10 cellular contexts compared by ENCODE assay signal in genomic region chr19:40801449-40802299, GRCh38. TPM values are rescaled to one million over a fixed set of nuclear protein-coding genes. Genes with fewer than 3 reads are reported as not detected.
A peak's percentile ranks its signal among the peaks of the same experiment; 100 is the strongest.
DNase-seq lines count a peak whose midpoint lies in the region; ATAC-seq and TF ChIP-seq lines count a peak whose summit lies in the region.
"Had no signal": no experiment of that assay in that cellular context is flagged by ENCODE, and none has a peak within 500 bp of the region (broad histone marks: within the 10 kb centered on the region; RNA-seq: fewer than 3 reads in every experiment).

No MANE protein-coding gene starts in this region.

- H3K27me3 ChIP-seq in layer of hippocampus (ENCODE audit: control insufficient read depth, insufficient read depth, low read length) (no peaks in the 10 kb centered on the region), suprapubic skin (no peaks in the 10 kb centered on the region), WERI-Rb-1 (ENCODE audit: insufficient read depth, low read depth, severe bottlenecking) (no peaks in the 10 kb centered on the region)

- H3K36me3 ChIP-seq in suprapubic skin (peaks cover 8% of the 10 kb centered on the region), WERI-Rb-1 (peaks cover 62% of the 10 kb centered on the region)

- no peak for ATAC-seq in activated naive CD8-positive, alpha-beta T cell treated with anti-CD3 and anti-CD28 coated beads, Interleukin-2, amount 10 ng/mL, durations not matched to agents 7 days and 5 days (ENCODE audit: low read depth)
- ATAC-seq in GM19397 (IDR thresholded peaks at IDR 0.05; ENCODE audit: unreplicated experiment), result no peak

- H3K9me3 ChIP-seq in suprapubic skin (no peaks in the 10 kb centered on the region), WERI-Rb-1 (ENCODE audit: severe bottlenecking) (no peaks in the 10 kb centered on the region)

- H3K27ac ChIP-seq in layer of hippocampus (ENCODE audit: low read depth, low read length) (peak overlapping the region; percentile 94), suprapubic skin (peak overlapping the region; percentile 79), WERI-Rb-1 (no peak overlapping the region)
- H3K27ac ChIP-seq: epithelial cell of prostate had no signal

- TF ChIP-seq POLR2A in suprapubic skin (IDR thresholded peaks at IDR 0.05), result no peak

- 50% methylated on average over 13 of the region's 13 CpGs for WGBS in suprapubic skin

- peak overlapping the region; percentile 96 for H3K4me3 Mint-ChIP-seq in T-helper 1 cell treated with Interleukin-12 subunit alpha and Interleukin-12 subunit beta and Interleukin-4 antibody, amounts not matched to agents 30 μg/mL and 1 μg/mL, for 36 hours
- peak overlapping the region; percentile 98 for H3K4me3 Mint-ChIP-seq in activated naive CD8-positive, alpha-beta T cell treated with anti-CD3 and anti-CD28 coated beads, Interleukin-2, amount 10 ng/mL, durations not matched to agents 7 days and 5 days

- peaks cover 70% of the 10 kb centered on the region for H3K4me1 Mint-ChIP-seq in T-helper 1 cell treated with Interleukin-12 subunit alpha and Interleukin-12 subunit beta and Interleukin-4 antibody, amounts not matched to agents 30 μg/mL and 1 μg/mL, for 36 hours (ENCODE audit: low read depth)
- peaks cover 68% of the 10 kb centered on the region for H3K4me1 Mint-ChIP-seq in activated naive CD8-positive, alpha-beta T cell treated with anti-CD3 and anti-CD28 coated beads, Interleukin-2, amount 10 ng/mL, durations not matched to agents 7 days and 5 days

- H3K4me1 ChIP-seq in suprapubic skin, result peaks cover 78% of the 10 kb centered on the region

- no peak for TF ChIP-seq EP300 in suprapubic skin (IDR thresholded peaks at IDR 0.05)

- peaks cover 44% of the 10 kb centered on the region for H3K36me3 Mint-ChIP-seq in T-helper 1 cell treated with Interleukin-12 subunit alpha and Interleukin-12 subunit beta and Interleukin-4 antibody, amounts not matched to agents 30 μg/mL and 1 μg/mL, for 36 hours (ENCODE audit: low read depth)
- H3K36me3 Mint-ChIP-seq in activated naive CD8-positive, alpha-beta T cell treated with anti-CD3 and anti-CD28 coated beads, Interleukin-2, amount 10 ng/mL, durations not matched to agents 7 days and 5 days, result peaks cover 33% of the 10 kb centered on the region

- H3K27me3 Mint-ChIP-seq in T-helper 1 cell treated with Interleukin-12 subunit alpha and Interleukin-12 subunit beta and Interleukin-4 antibody, amounts not matched to agents 30 μg/mL and 1 μg/mL, for 36 hours (ENCODE audit: low read depth), result no peaks in the 10 kb centered on the region
- no peaks in the 10 kb centered on the region for H3K27me3 Mint-ChIP-seq in activated naive CD8-positive, alpha-beta T cell treated with anti-CD3 and anti-CD28 coated beads, Interleukin-2, amount 10 ng/mL, durations not matched to agents 7 days and 5 days

- DNase-seq in T-helper 1 cell (no peak), suprapubic skin (ENCODE audit: low spot score in 2 of 2) (no peak), AG20443 (ENCODE audit: low spot score) (no peak), WERI-Rb-1 (no peak)
- DNase-seq in activated naive CD8-positive, alpha-beta T cell treated with anti-CD3 and anti-CD28 coated beads, Interleukin-2, amount 10 ng/mL, durations not matched to agents 7 days and 5 days, result no peak

- TF ChIP-seq CTCF in suprapubic skin (IDR thresholded peaks at IDR 0.05), result no peak
- TF ChIP-seq CTCF in WERI-Rb-1 (IDR thresholded peaks at IDR 0.05; ENCODE audit: low read depth, low read length), result no peak

- H3K4me3 ChIP-seq in suprapubic skin (peak overlapping the region; percentile 97), WERI-Rb-1 (ENCODE audit: low read depth, low read length) (no peak overlapping the region)

- POLR2A ChIA-PET in activated naive CD8-positive, alpha-beta T cell treated with anti-CD3 and anti-CD28 coated beads, Interleukin-2, amount 10 ng/mL, durations not matched to agents 7 days and 5 days (lab: Charles Lee), result interaction anchor here (0.5 to 6.1 kb wide), 5 partner anchors 15 to 52 kb away, joined by 3 to 79 read pairs (median 23); partner anchors contain the start of genes ACTMAP, RAB4B and SNRPA

- no peaks in the 10 kb centered on the region for H3K9me3 Mint-ChIP-seq in T-helper 1 cell treated with Interleukin-12 subunit alpha and Interleukin-12 subunit beta and Interleukin-4 antibody, amounts not matched to agents 30 μg/mL and 1 μg/mL, for 36 hours
- no peaks in the 10 kb centered on the region for H3K9me3 Mint-ChIP-seq in activated naive CD8-positive, alpha-beta T cell treated with anti-CD3 and anti-CD28 coated beads, Interleukin-2, amount 10 ng/mL, durations not matched to agents 7 days and 5 days

- H3K27ac Mint-ChIP-seq in T-helper 1 cell treated with Interleukin-12 subunit alpha and Interleukin-12 subunit beta and Interleukin-4 antibody, amounts not matched to agents 30 μg/mL and 1 μg/mL, for 36 hours, result peak overlapping the region; percentile 96
- peak overlapping the region; percentile 93 for H3K27ac Mint-ChIP-seq in activated naive CD8-positive, alpha-beta T cell treated with anti-CD3 and anti-CD28 coated beads, Interleukin-2, amount 10 ng/mL, durations not matched to agents 7 days and 5 days

RNA-seq across cellular contexts. Expression of gene EGLN2, which starts 2.7 kb away (rescaled TPM):
- total RNA-seq in activated naive CD8-positive, alpha-beta T cell treated with anti-CD3 and anti-CD28 coated beads, Interleukin-2, amount 10 ng/mL, durations not matched to agents 7 days and 5 days, result 100 to 1,000 TPM; 158 to 159 TPM
- 10 to 100 TPM; 31.5 to 51.2 (median 37.6) TPM for total RNA-seq in suprapubic skin

RNA-seq across cellular contexts. Expression of gene RAB4B, which starts 23.6 kb away (rescaled TPM):
- total RNA-seq in activated naive CD8-positive, alpha-beta T cell treated with anti-CD3 and anti-CD28 coated beads, Interleukin-2, amount 10 ng/mL, durations not matched to agents 7 days and 5 days, result 10 to 100 TPM; 53.1 to 57.7 TPM
- total RNA-seq in suprapubic skin, result 10 to 100 TPM; 12.4 to 20.7 (median 17.0) TPM

RNA-seq across cellular contexts. Expression of gene MIA, which starts 26.4 kb away (rescaled TPM):
- 1 to 10 TPM; 3.0 TPM for total RNA-seq in activated naive CD8-positive, alpha-beta T cell treated with anti-CD3 and anti-CD28 coated beads, Interleukin-2, amount 10 ng/mL, durations not matched to agents 7 days and 5 days
- total RNA-seq in suprapubic skin, result 10 to 100 TPM in 2 of 4 donors, 1 to 10 TPM in 2; 4.8 to 15.1 (median 9.9) TPM

RNA-seq across cellular contexts. Expression of gene CYP2A6, which starts 48.6 kb away (rescaled TPM):
- total RNA-seq in activated naive CD8-positive, alpha-beta T cell treated with anti-CD3 and anti-CD28 coated beads, Interleukin-2, amount 10 ng/mL, durations not matched to agents 7 days and 5 days, result under 1 TPM; 0.28 to 0.55 TPM
- total RNA-seq in suprapubic skin, result not detected
- total RNA-seq: RPMI7951 had no signal

RNA-seq across cellular contexts. Expression of gene SNRPA, which starts 50.7 kb away (rescaled TPM):
- 100 to 1,000 TPM; 145 to 157 TPM for total RNA-seq in activated naive CD8-positive, alpha-beta T cell treated with anti-CD3 and anti-CD28 coated beads, Interleukin-2, amount 10 ng/mL, durations not matched to agents 7 days and 5 days
- total RNA-seq in suprapubic skin, result 10 to 100 TPM; 49.6 to 52.2 (median 51.0) TPM
